17 cellular contexts compared by ENCODE assay signal in genomic region chr4:125353131-125353530, GRCh38. TPM values are rescaled to one million over a fixed set of nuclear protein-coding genes. Genes with fewer than 3 reads are reported as not detected.
DNase-seq lines count a peak whose midpoint lies in the region; ATAC-seq, FAIRE-seq and TF ChIP-seq lines count a peak whose summit lies in the region.
"Had no signal": no experiment of that assay in that cellular context is flagged by ENCODE, and none has a peak within 500 bp of the region (broad histone marks: within the 10 kb centered on the region; RNA-seq: fewer than 3 reads in every experiment).

No MANE protein-coding gene starts in this region.

- no peak overlapping the region for H3K9ac ChIP-seq in SK-N-SH

- ATAC-seq in SK-N-SH treated with all-trans-retinoic acid at 6 μM for 48 hours (no peak), HG03469 (IDR thresholded peaks at IDR 0.05; ENCODE audit: unreplicated experiment) (no peak)
- ATAC-seq: CD8-positive, alpha-beta T cell; GM23338 had no signal

- TF ChIP-seq CTCF in SK-N-SH (IDR thresholded peaks at IDR 0.05) = no peak
- no peak for TF ChIP-seq CTCF in breast epithelium (IDR thresholded peaks at IDR 0.05)

- no peaks in the 10 kb centered on the region for H4K20me1 ChIP-seq in SK-N-SH (ENCODE audit: insufficient read depth)

- peak overlapping the region; percentile 54; the same call in 1 of the 2 replicates for H3K4me2 ChIP-seq in SK-N-SH
- H3K4me2 ChIP-seq: GM23338 had no signal

- TF ChIP-seq POLR2A in breast epithelium (IDR thresholded peaks at IDR 0.05) = no peak

- no peaks in the 10 kb centered on the region for H3K9me2 ChIP-seq in SK-N-SH

- CTCF ChIA-PET in SK-N-SH (lab: Yijun Ruan, JAX) = no interaction called here

- DNase-seq in SK-N-SH = no peak
- peak; percentile 57 for DNase-seq in midbrain (lab: John Stamatoyannopoulos, UW)
- peak; percentile 81 for DNase-seq in superior temporal gyrus (ENCODE audit: extremely low spot score)
- no peak for DNase-seq in breast epithelium (ENCODE audit: low spot score in 2 of 2)
- no peak for DNase-seq in SIG-M5 treated with dmso at 0.1 percent for 504 hours (lab: John Stamatoyannopoulos, UW; ENCODE audit: unreplicated experiment)
- DNase-seq: Caco-2; CD8-positive, alpha-beta T cell; DND-41; GF-D8; H7 had no signal

- FAIRE-seq in endometrium (lab: Jason Lieb, UNC) = peak; percentile 8
- FAIRE-seq: GM18507 had no signal

- H3K4me3 ChIP-seq in SK-N-SH (ENCODE audit: low read depth in 2 of 2, low read length in 1 of 2) (no peak overlapping the region), breast epithelium (no peak overlapping the region)
- H3K4me3 ChIP-seq: GM23338 had no signal

- no peak overlapping the region for H2AFZ ChIP-seq in SK-N-SH (ENCODE audit: low read depth)
- H2AFZ ChIP-seq: GM23338 had no signal

- TF ChIP-seq EP300 in SK-N-SH (IDR thresholded peaks at IDR 0.05; ENCODE audit: borderline replicate concordance in 1 of 2, low read depth in 1 of 2, low read length in 1 of 2) = no peak

- no peaks in the 10 kb centered on the region for H3K36me3 ChIP-seq in SK-N-SH (replicated peaks in 1 of 2; ENCODE audit: control insufficient read depth in 1 of 2, insufficient read depth in 2 of 2, low read length in 1 of 2)
- H3K36me3 ChIP-seq in breast epithelium = no peaks in the 10 kb centered on the region

- H3K9me3 ChIP-seq in SK-N-SH = no peaks in the 10 kb centered on the region
- no peaks in the 10 kb centered on the region for H3K9me3 ChIP-seq in breast epithelium
- H3K9me3 ChIP-seq: Caco-2 had no signal

- peaks cover 8% of the 10 kb centered on the region for H3K79me2 ChIP-seq in SK-N-SH (ENCODE audit: insufficient read depth)

- TF ChIP-seq RAD21 in SK-N-SH (IDR thresholded peaks at IDR 0.05; ENCODE audit: low read length) = no peak

- peaks cover 8% of the 10 kb centered on the region for H3F3A ChIP-seq in SK-N-SH (replicated peaks; ENCODE audit: insufficient read depth)

- 52% methylated on average over 1 of the region's 1 CpG for WGBS in SK-N-SH (ENCODE audit: low lambda C conversion rate)

- H3K27me3 ChIP-seq in SK-N-SH (ENCODE audit: insufficient read depth) (no peaks in the 10 kb centered on the region), breast epithelium (no peaks in the 10 kb centered on the region)

- H3K4me1 ChIP-seq in SK-N-SH (ENCODE audit: control insufficient read depth in 1 of 2, insufficient read depth in 2 of 2, low read depth in 1 of 2, low read length in 1 of 2) = no peaks in the 10 kb centered on the region; a peak in 2 of 4 replicates
- H3K4me1 ChIP-seq in breast epithelium = no peaks in the 10 kb centered on the region
- H3K4me1 ChIP-seq: Caco-2 had no signal

- intact Hi-C loops in breast epithelium (cut with DNase I; ENCODE audit: low total_unique reads) = no loop called here

- POLR2A ChIA-PET in SK-N-SH (lab: Yijun Ruan, JAX) = no interaction called here

- H3K27ac ChIP-seq in SK-N-SH (ENCODE audit: low read depth in 2 of 2, low read length in 1 of 2) (peak overlapping the region in 1 of 2 experiments; percentile 41; a peak in 2 of 4 replicates), breast epithelium (no peak overlapping the region)
- H3K27ac ChIP-seq: 22Rv1 had no signal

TF ChIP-seq in SK-N-SH, 30 proteins besides CTCF, POLR2A, EP300 and RAD21 (continues in another document):
- TF ChIP-seq MEF2A (IDR thresholded peaks at IDR 0.05; ENCODE audit: borderline replicate concordance, low read depth) (no peak), RXRA (IDR thresholded peaks at IDR 0.05; ENCODE audit: borderline replicate concordance, low read depth) (no peak), NFIC (IDR thresholded peaks at IDR 0.05; ENCODE audit: borderline replicate concordance) (no peak), GABPA (IDR thresholded peaks at IDR 0.05; ENCODE audit: low read depth) (no peak), TAF1 (IDR thresholded peaks at IDR 0.05; ENCODE audit: borderline replicate concordance, low read depth, low read length) (no peak), NRF1 (IDR thresholded peaks at IDR 0.05; ENCODE audit: low read depth, low read length) (no peak), MXI1 (IDR thresholded peaks at IDR 0.05; ENCODE audit: low read depth, low read length) (no peak), REST (IDR thresholded peaks at IDR 0.05; ENCODE audit: low read depth, low read length) (no peak), POLR2AphosphoS5 (IDR thresholded peaks at IDR 0.05; ENCODE audit: low read depth, low read length) (no peak)

TF ChIP-seq in SK-N-SH treated with all-trans-retinoic acid at 6 μM for 48 hours, 23 proteins besides CTCF, POLR2A, EP300 and RAD21:
- TF ChIP-seq ZFP3 (CRISPR knock-in tag; IDR thresholded peaks at IDR 0.05) (no peak), SNAI2 (CRISPR knock-in tag; IDR thresholded peaks at IDR 0.05) (no peak), GLIS3 (CRISPR knock-in tag; IDR thresholded peaks at IDR 0.05) (no peak), ZNF8 (CRISPR knock-in tag; IDR thresholded peaks at IDR 0.05) (no peak), OSR1 (CRISPR knock-in tag; IDR thresholded peaks at IDR 0.05) (no peak), CSDC2 (CRISPR knock-in tag; IDR thresholded peaks at IDR 0.05) (no peak)
- TF ChIP-seq, protein P1, sequence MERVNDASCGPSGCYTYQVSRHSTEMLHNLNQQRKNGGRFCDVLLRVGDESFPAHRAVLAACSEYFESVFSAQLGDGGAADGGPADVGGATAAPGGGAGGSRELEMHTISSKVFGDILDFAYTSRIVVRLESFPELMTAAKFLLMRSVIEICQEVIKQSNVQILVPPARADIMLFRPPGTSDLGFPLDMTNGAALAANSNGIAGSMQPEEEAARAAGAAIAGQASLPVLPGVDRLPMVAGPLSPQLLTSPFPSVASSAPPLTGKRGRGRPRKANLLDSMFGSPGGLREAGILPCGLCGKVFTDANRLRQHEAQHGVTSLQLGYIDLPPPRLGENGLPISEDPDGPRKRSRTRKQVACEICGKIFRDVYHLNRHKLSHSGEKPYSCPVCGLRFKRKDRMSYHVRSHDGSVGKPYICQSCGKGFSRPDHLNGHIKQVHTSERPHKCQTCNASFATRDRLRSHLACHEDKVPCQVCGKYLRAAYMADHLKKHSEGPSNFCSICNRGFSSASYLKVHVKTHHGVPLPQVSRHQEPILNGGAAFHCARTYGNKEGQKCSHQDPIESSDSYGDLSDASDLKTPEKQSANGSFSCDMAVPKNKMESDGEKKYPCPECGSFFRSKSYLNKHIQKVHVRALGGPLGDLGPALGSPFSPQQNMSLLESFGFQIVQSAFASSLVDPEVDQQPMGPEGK (CRISPR knock-in tag; IDR thresholded peaks at IDR 0.05; ENCODE audit: borderline replicate concordance) = no peak

RNA-seq across cellular contexts. Expression of gene FAT4, which starts 38.4 kb away (rescaled TPM):
- polyA plus RNA-seq in SK-N-SH (2012; rRNA removed) = 6.6 and 8.7 TPM in 2 replicates
- polyA plus RNA-seq in SK-N-SH (2012; cell fraction: cytosol; rRNA removed) = 7.7 and 8.7 TPM in 2 replicates
- 7.6 and 13.7 TPM in 2 replicates for polyA plus RNA-seq in SK-N-SH (2012; cell fraction: nucleus; rRNA removed)
- total RNA-seq in breast epithelium = 10 to 100 TPM; 10.7 to 25.1 (median 13.4) TPM
- total RNA-seq: CD8-positive, alpha-beta T cell had no signal
- polyA plus RNA-seq: CD14-positive monocyte had no signal

Comparison
In these comparisons a context has a peak if more than half of its experiments do, and no peak if none do; other contexts are left out.
1. DNase-seq: peak in midbrain (single experiment) and superior temporal gyrus (single experiment); none in SK-N-SH (single experiment), breast epithelium (0 of 2) and SIG-M5 treated with dmso at 0.1 percent for 504 hours (single experiment).